ENCODE assay signal across 8 cellular contexts in the genomic region with DNA sequence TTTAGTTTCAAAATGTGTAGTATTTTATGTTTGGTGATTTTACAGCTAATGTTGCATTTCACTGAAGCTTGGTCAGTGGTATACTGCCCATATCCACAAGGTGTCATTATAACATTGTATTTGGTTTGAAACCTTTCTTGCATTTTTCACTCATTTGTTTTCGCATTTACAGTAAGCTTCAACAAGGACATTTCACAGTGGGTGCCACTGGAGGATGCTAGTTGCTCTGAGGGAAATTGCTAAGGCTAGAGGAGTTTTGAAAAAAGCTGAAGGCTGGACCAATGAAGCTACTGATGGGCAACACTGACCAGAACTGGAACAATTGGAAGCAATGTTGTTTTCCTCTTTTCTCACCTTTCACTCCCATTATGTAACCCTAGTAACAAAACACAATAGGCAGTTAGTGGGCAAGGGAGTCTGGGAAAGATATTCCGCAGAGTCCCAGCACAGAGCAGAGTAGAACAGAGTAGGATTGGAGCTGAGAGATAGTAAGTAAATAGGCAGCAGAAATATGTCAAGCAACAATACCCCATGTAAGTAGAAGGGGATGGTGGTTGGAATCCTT. TPM values are rescaled to one million over a fixed set of nuclear protein-coding genes. Genes with fewer than 3 reads are reported as not detected.
DNase-seq lines count a peak whose midpoint lies in the region; ATAC-seq, FAIRE-seq and TF ChIP-seq lines count a peak whose summit lies in the region.

No MANE protein-coding gene starts in this region.

- WGBS in suprapubic skin = 39% methylated on average over 2 of the region's 2 CpGs

- TF ChIP-seq CTCF in AG10803 (conservative IDR thresholded peaks at IDR 0.05; ENCODE audit: low read length) (peak; percentile 74), brain (conservative IDR thresholded peaks at IDR 0.05) (peak; percentile 86 to 90), suprapubic skin (IDR thresholded peaks at IDR 0.05) (peak; percentile 63 to 76)

- no peak for TF ChIP-seq POLR2A in suprapubic skin (IDR thresholded peaks at IDR 0.05)

- H3K4me3 Mint-ChIP-seq in brain = peak overlapping the region in 1 of 5 experiments; percentile 43
- H3K4me3 Mint-ChIP-seq in activated naive CD8-positive, alpha-beta T cell treated with anti-CD3 and anti-CD28 coated beads for 36 hours = no peak overlapping the region

- TF ChIP-seq EP300 in suprapubic skin (IDR thresholded peaks at IDR 0.05) = no peak

- H3K36me3 Mint-ChIP-seq in brain = no peaks in the 10 kb centered on the region
- H3K36me3 Mint-ChIP-seq in activated naive CD8-positive, alpha-beta T cell treated with anti-CD3 and anti-CD28 coated beads for 36 hours = no peaks in the 10 kb centered on the region

- H3K4me1 ChIP-seq in suprapubic skin = peaks cover 3% of the 10 kb centered on the region

- H3K4me3 ChIP-seq in AG10803 (ENCODE audit: low read length) (no peak overlapping the region), suprapubic skin (no peak overlapping the region)

- H3K9me3 Mint-ChIP-seq in brain = peaks cover 0 to 12% (median 2%) of the 10 kb centered on the region in 5 experiments
- no peaks in the 10 kb centered on the region for H3K9me3 Mint-ChIP-seq in activated naive CD8-positive, alpha-beta T cell treated with anti-CD3 and anti-CD28 coated beads for 36 hours

- no peaks in the 10 kb centered on the region for H3K27me3 ChIP-seq in suprapubic skin

- H3K27ac Mint-ChIP-seq in brain = peak overlapping the region in 4 of 5 experiments; percentile 3 to 59 (median 17)
- no peak overlapping the region for H3K27ac Mint-ChIP-seq in activated naive CD8-positive, alpha-beta T cell treated with anti-CD3 and anti-CD28 coated beads for 36 hours

- DNase-seq in AG10803 (ENCODE audit: low read depth) (peak; percentile 41), GM18507 (ENCODE audit: extremely low spot score, insufficient read length, low read depth) (no peak), NCI-H2227 treated with DMSO at 0.1 percent for 48 hours (lab: John Stamatoyannopoulos, UW) (peak; percentile 54), iris pigment epithelial cell (ENCODE audit: low read depth) (peak; percentile 56), suprapubic skin (ENCODE audit: low spot score in 2 of 2) (no peak)
- DNase-seq in activated naive CD8-positive, alpha-beta T cell treated with anti-CD3 and anti-CD28 coated beads for 36 hours = no peak

- H3K27me3 Mint-ChIP-seq in brain = peaks cover 10% of the 10 kb centered on the region
- H3K27me3 Mint-ChIP-seq in activated naive CD8-positive, alpha-beta T cell treated with anti-CD3 and anti-CD28 coated beads for 36 hours = peaks cover 22% of the 10 kb centered on the region

- peak; percentile 73 for ATAC-seq in HG03066 (IDR thresholded peaks at IDR 0.05; ENCODE audit: low read depth, unreplicated experiment)

- no peaks in the 10 kb centered on the region for H3K36me3 ChIP-seq in suprapubic skin

- H3K27ac ChIP-seq in suprapubic skin = no peak overlapping the region

- FAIRE-seq in GM18507 (lab: Jason Lieb, UNC) = peak; percentile 65

- H3K9me3 ChIP-seq in suprapubic skin = no peaks in the 10 kb centered on the region

- H3K4me1 Mint-ChIP-seq in brain = peaks cover 8% of the 10 kb centered on the region
- H3K4me1 Mint-ChIP-seq in activated naive CD8-positive, alpha-beta T cell treated with anti-CD3 and anti-CD28 coated beads for 36 hours = no peaks in the 10 kb centered on the region

RNA-seq across cellular contexts. Expression of a gene that starts 23.6 kb away (rescaled TPM):
- polyA plus RNA-seq in brain (ENCODE audit: insufficient read depth, low read depth, low replicate concordance) = 133 TPM
- 10 to 100 TPM; 36.7 to 50.6 (median 42.2) TPM for total RNA-seq in suprapubic skin
- 100 to 1,000 TPM; 201 to 206 TPM for total RNA-seq in activated naive CD8-positive, alpha-beta T cell treated with anti-CD3 and anti-CD28 coated beads for 36 hours

Comparison
In these comparisons a context has a peak if more than half of its experiments do, and no peak if none do; other contexts are left out.
1. DNase-seq: peak in AG10803 (single experiment), NCI-H2227 treated with DMSO at 0.1 percent for 48 hours (single experiment) and iris pigment epithelial cell (single experiment); none in GM18507 (single experiment), suprapubic skin (0 of 2) and activated naive CD8-positive, alpha-beta T cell treated with anti-CD3 and anti-CD28 coated beads for 36 hours (single experiment).
2. Peak in every context shown above with its lines, with median percentiles within 50 percentile points of each other: CTCF ChIP-seq.